ENCODE assay signal across 1 cellular context in genomic region chr1:232868793-232869491, GRCh38.
TF ChIP-seq lines count a peak whose summit lies in the region.

No MANE protein-coding gene starts in this region.

TF ChIP-seq in HEK293, 187 proteins besides CTCF, POLR2A, EP300 and RAD21 (continued from another document and continues in another):
- TF ChIP-seq REST (tag by site-specific recombination; IDR thresholded peaks at IDR 0.05) (peak; percentile 60), ZNF48 (tag by site-specific recombination; IDR thresholded peaks at IDR 0.05) (no peak), ZNF211 (tag by site-specific recombination; IDR thresholded peaks at IDR 0.05; ENCODE audit: low read depth) (no peak), ZNF610 (tag by site-specific recombination; IDR thresholded peaks at IDR 0.05; ENCODE audit: borderline replicate concordance) (peak; percentile 82), ZBTB1 (tag by site-specific recombination; IDR thresholded peaks at IDR 0.05) (no peak), ZNF146 (tag by site-specific recombination; IDR thresholded peaks at IDR 0.05) (no peak), ZNF362 (tag by site-specific recombination; IDR thresholded peaks at IDR 0.05) (peak; percentile 95), ZNF558 (tag by site-specific recombination; IDR thresholded peaks at IDR 0.05) (peak; percentile 89; the same call in 1 of the 2 replicates), TSHZ1 (tag by site-specific recombination; IDR thresholded peaks at IDR 0.05; ENCODE audit: borderline replicate concordance) (peak; percentile 94; the same call in 1 of the 2 replicates), GLIS1 (tag by site-specific recombination; IDR thresholded peaks at IDR 0.05) (peak; percentile 83), ZBTB10 (tag by site-specific recombination; IDR thresholded peaks at IDR 0.05) (peak; percentile 48), KLF10 (tag by site-specific recombination; IDR thresholded peaks at IDR 0.05) (peak; percentile 72; the same call in 1 of the 2 replicates), SETDB1 (IDR thresholded peaks at IDR 0.05; ENCODE audit: insufficient read length, low read length) (no peak), ZBTB7A (tag by site-specific recombination; IDR thresholded peaks at IDR 0.05; ENCODE audit: low read depth) (no peak), ZNF629 (tag by site-specific recombination; IDR thresholded peaks at IDR 0.05) (peak; percentile 89), ZNF791 (tag by site-specific recombination; IDR thresholded peaks at IDR 0.05) (no peak), ZNF658 (tag by site-specific recombination; IDR thresholded peaks at IDR 0.05) (no peak), ZBTB21 (tag by site-specific recombination; IDR thresholded peaks at IDR 0.05) (peak; percentile 85), GLIS2 (tag by site-specific recombination; IDR thresholded peaks at IDR 0.05) (peak; percentile 49), ZNF169 (tag by site-specific recombination; IDR thresholded peaks at IDR 0.05) (no peak), HIC1 (tag by site-specific recombination; IDR thresholded peaks at IDR 0.05) (no peak; the same call in 1 of the 2 replicates), ZNF324 (tag by site-specific recombination; IDR thresholded peaks at IDR 0.05) (peak; percentile 92; the same call in 1 of the 2 replicates), ZFHX2 (tag by site-specific recombination; conservative IDR thresholded peaks at IDR 0.05) (peak; percentile 60), KLF16 (tag by site-specific recombination; IDR thresholded peaks at IDR 0.05) (peak; percentile 73; the same call in 1 of the 2 replicates), KLF17 (tag by site-specific recombination; IDR thresholded peaks at IDR 0.05) (no peak), ZNF621 (tag by site-specific recombination; IDR thresholded peaks at IDR 0.05) (no peak), ZNF214 (tag by site-specific recombination; IDR thresholded peaks at IDR 0.05; ENCODE audit: borderline replicate concordance) (no peak), ZNF248 (tag by site-specific recombination; IDR thresholded peaks at IDR 0.05) (no peak), ZNF157 (tag by site-specific recombination; IDR thresholded peaks at IDR 0.05) (no peak), ZBTB20 (tag by site-specific recombination; IDR thresholded peaks at IDR 0.05) (peak; percentile 16; the same call in 1 of the 2 replicates), ZNF792 (tag by site-specific recombination; IDR thresholded peaks at IDR 0.05) (no peak), ZNF707 (tag by site-specific recombination; IDR thresholded peaks at IDR 0.05) (no peak), ZNF302 (tag by site-specific recombination; IDR thresholded peaks at IDR 0.05; ENCODE audit: low read depth) (no peak; the same call in 1 of the 2 replicates), KLF9 (tag by site-specific recombination; IDR thresholded peaks at IDR 0.05; ENCODE audit: low read depth) (no peak), ZSCAN30 (tag by site-specific recombination; IDR thresholded peaks at IDR 0.05) (peak; percentile 65), SP7 (tag by site-specific recombination; IDR thresholded peaks at IDR 0.05) (peak; percentile 92), ZNF138 (tag by site-specific recombination; IDR thresholded peaks at IDR 0.05; ENCODE audit: borderline replicate concordance) (no peak), BCL6B (tag by site-specific recombination; IDR thresholded peaks at IDR 0.05) (peak; percentile 54; the same call in 1 of the 2 replicates), PRDM4 (tag by site-specific recombination; IDR thresholded peaks at IDR 0.05) (no peak), REPIN1 (tag by site-specific recombination; IDR thresholded peaks at IDR 0.05; ENCODE audit: low read depth) (no peak; the same call in 1 of the 2 replicates), PATZ1 (tag by site-specific recombination; IDR thresholded peaks at IDR 0.05) (peak; percentile 82), ZNF776 (tag by site-specific recombination; IDR thresholded peaks at IDR 0.05; ENCODE audit: borderline replicate concordance) (no peak; the same call in 1 of the 2 replicates)
